In genomic region chr3:142724682-142725351, GRCh38 we compare ENCODE assay signal across 1 cellular context.
TF ChIP-seq lines count a peak whose summit lies in the region.

No MANE protein-coding gene starts in this region.

TF ChIP-seq in K562, 482 proteins besides CTCF, POLR2A, EP300 and RAD21 (continued from another document and continues in another):
- no peak for TF ChIP-seq ZNF609 (CRISPR knock-in tag; IDR thresholded peaks at IDR 0.05; ENCODE audit: borderline replicate concordance)
- TF ChIP-seq SMARCA4 (IDR thresholded peaks at IDR 0.05) = peak; percentile 30; the same call in 1 of the 2 replicates
- TF ChIP-seq IFI16 (CRISPR knock-in tag; IDR thresholded peaks at IDR 0.05) = no peak
- no peak for TF ChIP-seq ATF1 (CRISPR knock-in tag; IDR thresholded peaks at IDR 0.05)
- TF ChIP-seq ATF1 (tag; IDR thresholded peaks at IDR 0.05) = no peak
- no peak for TF ChIP-seq MIER1 (IDR thresholded peaks at IDR 0.05; ENCODE audit: low read depth)
- TF ChIP-seq OTX1 (CRISPR knock-in tag; IDR thresholded peaks at IDR 0.05) = no peak
- TF ChIP-seq ZFX (CRISPR knock-in tag; IDR thresholded peaks at IDR 0.05) = peak; percentile 72
- TF ChIP-seq SPI1 (IDR thresholded peaks at IDR 0.05; ENCODE audit: borderline replicate concordance, low read depth, low read length) = no peak
- no peak for TF ChIP-seq HNRNPLL (IDR thresholded peaks at IDR 0.05; ENCODE audit: low read depth, low read length, poor library complexity, severe bottlenecking)
- TF ChIP-seq LEF1 (IDR thresholded peaks at IDR 0.05) = 0 out of 2 replicates have a peak, but pooled peaks have one; percentile 17
- TF ChIP-seq EZH2 (IDR thresholded peaks at IDR 0.05; ENCODE audit: borderline replicate concordance, low read depth, low read length) = no peak
- no peak for TF ChIP-seq IRF1 (CRISPR knock-in tag; IDR thresholded peaks at IDR 0.05; ENCODE audit: borderline replicate concordance)
- no peak for TF ChIP-seq RBM25 (IDR thresholded peaks at IDR 0.05; ENCODE audit: low read depth, low read length, severe bottlenecking)
- no peak for TF ChIP-seq ARID2 (IDR thresholded peaks at IDR 0.05)
- TF ChIP-seq ZNF175 (CRISPR knock-in tag; IDR thresholded peaks at IDR 0.05; ENCODE audit: low read depth) = no peak
- TF ChIP-seq GABPA (tag; conservative IDR thresholded peaks at IDR 0.05; ENCODE audit: low read depth) = 0 out of 2 replicates have a peak, but pooled peaks have one; percentile 16
- TF ChIP-seq FOXK2 (conservative IDR thresholded peaks at IDR 0.05 in 1 of 2, IDR thresholded peaks at IDR 0.05 in 1 of 2; ENCODE audit: low read depth in 2 of 2) = no peak
- peak; percentile 43; the same call in 1 of the 2 replicates for TF ChIP-seq SMARCE1 (IDR thresholded peaks at IDR 0.05)
- TF ChIP-seq SAP30 (IDR thresholded peaks at IDR 0.05; ENCODE audit: borderline replicate concordance, insufficient read depth, low read depth, low read length, poor library complexity, severe bottlenecking) = no peak
- TF ChIP-seq TOE1 (IDR thresholded peaks at IDR 0.05; ENCODE audit: borderline replicate concordance) = 0 out of 2 replicates have a peak, but pooled peaks have one; percentile 37
- TF ChIP-seq TOE1 (CRISPR knock-in tag; IDR thresholded peaks at IDR 0.05; ENCODE audit: borderline replicate concordance, low read depth) = no peak
- TF ChIP-seq ZNF511 (CRISPR knock-in tag; IDR thresholded peaks at IDR 0.05) = no peak
- TF ChIP-seq RBFOX2 (IDR thresholded peaks at IDR 0.05; ENCODE audit: low read depth, low read length) = peak; percentile 59
- TF ChIP-seq AFF4 (CRISPR knock-in tag; IDR thresholded peaks at IDR 0.05) = peak; percentile 86; the same call in 1 of the 2 replicates
- TF ChIP-seq SUPT5H (IDR thresholded peaks at IDR 0.05) = peak; percentile 52
- TF ChIP-seq ZNF444 (CRISPR knock-in tag; IDR thresholded peaks at IDR 0.05) = no peak
- TF ChIP-seq TAF15 (IDR thresholded peaks at IDR 0.05; ENCODE audit: low read depth, low read length) = no peak
- no peak for TF ChIP-seq C11orf30 (IDR thresholded peaks at IDR 0.05; ENCODE audit: low read depth)
- no peak for TF ChIP-seq ZNF384 (IDR thresholded peaks at IDR 0.05; ENCODE audit: low read depth, low read length)
- TF ChIP-seq HNRNPH1 (optimal IDR thresholded peaks at IDR 0.05; ENCODE audit: low read depth, low read length) = no peak
- TF ChIP-seq HDAC2 (IDR thresholded peaks at IDR 0.05) = peak; percentile 60; the same call in 1 of the 2 replicates
- no peak for TF ChIP-seq BCOR (IDR thresholded peaks at IDR 0.05)
- TF ChIP-seq NFIC (IDR thresholded peaks at IDR 0.05) = 0 out of 2 replicates have a peak, but pooled peaks have one; percentile 12
- peak; percentile 34 for TF ChIP-seq CCNT2 (IDR thresholded peaks at IDR 0.05; ENCODE audit: borderline replicate concordance, extremely low read depth, insufficient read length, low read depth, low read length)
- no peak for TF ChIP-seq HOXB6 (CRISPR knock-in tag; IDR thresholded peaks at IDR 0.05; ENCODE audit: borderline replicate concordance)
- TF ChIP-seq TBL1XR1 (IDR thresholded peaks at IDR 0.05; ENCODE audit: low read length in 2 of 2) = no peak
- TF ChIP-seq ESRRA (IDR thresholded peaks at IDR 0.05; ENCODE audit: borderline replicate concordance, low read depth) = peak; percentile 71
- no peak for TF ChIP-seq CBX2 (IDR thresholded peaks at IDR 0.05; ENCODE audit: insufficient read depth, low read length, poor library complexity, severe bottlenecking)
- no peak for TF ChIP-seq ZZZ3 (IDR thresholded peaks at IDR 0.05)
- TF ChIP-seq ELK3 (CRISPR knock-in tag; IDR thresholded peaks at IDR 0.05) = no peak
- TF ChIP-seq SIRT6 (IDR thresholded peaks at IDR 0.05; ENCODE audit: low read depth, low read length) = no peak
- no peak for TF ChIP-seq PATZ1 (CRISPR knock-in tag; IDR thresholded peaks at IDR 0.05; ENCODE audit: borderline replicate concordance)
- TF ChIP-seq ARID1B (IDR thresholded peaks at IDR 0.05) = no peak
- TF ChIP-seq TBP (optimal IDR thresholded peaks at IDR 0.05; ENCODE audit: low read depth, low read length) = peak; percentile 52
- TF ChIP-seq MYC (IDR thresholded peaks at IDR 0.05; ENCODE audit: low read depth, low read length) = 0 out of 2 replicates have a peak, but pooled peaks have one; percentile 28
- no peak for TF ChIP-seq MYC (CRISPR knock-in tag; IDR thresholded peaks at IDR 0.05; ENCODE audit: borderline replicate concordance, low read depth)
- TF ChIP-seq PPARD (CRISPR knock-in tag; IDR thresholded peaks at IDR 0.05) = no peak
- TF ChIP-seq CSDE1 (IDR thresholded peaks at IDR 0.05) = no peak
- TF ChIP-seq POU5F1 (IDR thresholded peaks at IDR 0.05; ENCODE audit: borderline replicate concordance, low read depth, low read length, partially characterized antibody) = no peak
- no peak for TF ChIP-seq ZBTB5 (IDR thresholded peaks at IDR 0.05)
- TF ChIP-seq ZNF785 (CRISPR knock-in tag; IDR thresholded peaks at IDR 0.05) = no peak
- no peak for TF ChIP-seq PYGO2 (tag; IDR thresholded peaks at IDR 0.05)
- no peak for TF ChIP-seq NR1H2 (CRISPR knock-in tag; IDR thresholded peaks at IDR 0.05)
- peak; percentile 39; the same call in 1 of the 2 replicates for TF ChIP-seq LCOR (CRISPR knock-in tag; IDR thresholded peaks at IDR 0.05)
- no peak for TF ChIP-seq E2F1 (CRISPR knock-in tag; IDR thresholded peaks at IDR 0.05)
- peak; percentile 49 for TF ChIP-seq L3MBTL2 (IDR thresholded peaks at IDR 0.05)
- TF ChIP-seq BHLHE40 (IDR thresholded peaks at IDR 0.05; ENCODE audit: low read length) = no peak
- peak; percentile 57; the same call in 1 of the 2 replicates for TF ChIP-seq ZBTB7A (IDR thresholded peaks at IDR 0.05; ENCODE audit: borderline replicate concordance, control insufficient read depth, low read depth, low read length)
- no peak for TF ChIP-seq SNIP1 (IDR thresholded peaks at IDR 0.05; ENCODE audit: low read depth)
- TF ChIP-seq PTRF (tag; IDR thresholded peaks at IDR 0.05) = no peak
